1 cellular context compared by ENCODE assay signal in the genomic region with DNA sequence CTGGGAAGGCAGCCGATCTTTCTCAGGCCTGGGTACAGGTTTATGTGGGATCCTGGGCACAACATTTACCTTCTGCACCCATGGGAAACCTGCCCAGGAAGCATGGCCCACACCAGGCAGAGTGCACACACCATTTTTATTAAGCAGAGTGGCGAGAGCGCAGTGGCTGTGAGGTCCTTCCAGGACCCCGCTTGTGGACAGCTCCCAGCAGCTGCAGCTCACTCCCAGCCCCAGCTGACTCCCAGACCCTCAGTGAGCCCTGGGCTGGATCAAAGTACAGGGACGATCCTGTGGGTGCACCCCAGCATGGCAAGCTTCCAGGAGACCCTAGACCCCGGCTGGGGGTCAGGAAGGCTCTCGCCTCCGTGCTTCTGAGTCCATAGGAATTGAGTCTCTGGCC.
TF ChIP-seq lines count a peak whose summit lies in the region.

No MANE protein-coding gene starts in this region.

TF ChIP-seq in HepG2, 621 proteins besides CTCF, POLR2A, EP300 and RAD21 (continued from another document and continues in another):
- TF ChIP-seq, protein P1, sequence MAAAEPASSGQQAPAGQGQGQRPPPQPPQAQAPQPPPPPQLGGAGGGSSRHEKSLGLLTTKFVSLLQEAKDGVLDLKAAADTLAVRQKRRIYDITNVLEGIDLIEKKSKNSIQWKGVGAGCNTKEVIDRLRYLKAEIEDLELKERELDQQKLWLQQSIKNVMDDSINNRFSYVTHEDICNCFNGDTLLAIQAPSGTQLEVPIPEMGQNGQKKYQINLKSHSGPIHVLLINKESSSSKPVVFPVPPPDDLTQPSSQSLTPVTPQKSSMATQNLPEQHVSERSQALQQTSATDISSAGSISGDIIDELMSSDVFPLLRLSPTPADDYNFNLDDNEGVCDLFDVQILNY (CRISPR knock-in tag; conservative IDR thresholded peaks at IDR 0.05) = no peak
- TF ChIP-seq ZNF83 (CRISPR knock-in tag; IDR thresholded peaks at IDR 0.05; ENCODE audit: borderline replicate concordance) (no peak), NFRKB (IDR thresholded peaks at IDR 0.05) (no peak), MLLT10 (CRISPR knock-in tag; IDR thresholded peaks at IDR 0.05) (no peak), ZNF350 (CRISPR knock-in tag; IDR thresholded peaks at IDR 0.05; ENCODE audit: borderline replicate concordance, low read depth) (no peak), ATRX (CRISPR knock-in tag; IDR thresholded peaks at IDR 0.05; ENCODE audit: borderline replicate concordance) (no peak), SMYD3 (CRISPR knock-in tag; IDR thresholded peaks at IDR 0.05) (no peak), ZNF562 (CRISPR knock-in tag; IDR thresholded peaks at IDR 0.05; ENCODE audit: borderline replicate concordance) (no peak), TAF1 (CRISPR knock-in tag; IDR thresholded peaks at IDR 0.05) (no peak), FIP1L1 (IDR thresholded peaks at IDR 0.05; ENCODE audit: borderline replicate concordance, insufficient read depth, low read depth, low read length) (no peak), ZFP1 (CRISPR knock-in tag; IDR thresholded peaks at IDR 0.05) (no peak), GABPA (IDR thresholded peaks at IDR 0.05; ENCODE audit: low read depth, low read length) (no peak), GABPA (CRISPR knock-in tag; IDR thresholded peaks at IDR 0.05; ENCODE audit: low read depth) (no peak), CREM (IDR thresholded peaks at IDR 0.05) (no peak), CREM (CRISPR knock-in tag; IDR thresholded peaks at IDR 0.05) (no peak), ZNF780A (CRISPR knock-in tag; IDR thresholded peaks at IDR 0.05) (no peak), GATAD1 (CRISPR knock-in tag; IDR thresholded peaks at IDR 0.05) (no peak), MTA1 (CRISPR knock-in tag; IDR thresholded peaks at IDR 0.05; ENCODE audit: borderline replicate concordance) (no peak), PRMT3 (CRISPR knock-in tag; IDR thresholded peaks at IDR 0.05; ENCODE audit: borderline replicate concordance, low read depth) (no peak), KDM6A (CRISPR knock-in tag; IDR thresholded peaks at IDR 0.05; ENCODE audit: low read depth) (no peak), GMEB2 (CRISPR knock-in tag; IDR thresholded peaks at IDR 0.05; ENCODE audit: low read depth) (no peak), ZNF335 (CRISPR knock-in tag; IDR thresholded peaks at IDR 0.05) (0 out of 2 replicates have a peak, but pooled peaks have one; percentile 42), ZNF704 (CRISPR knock-in tag; IDR thresholded peaks at IDR 0.05; ENCODE audit: borderline replicate concordance) (no peak), DMTF1 (CRISPR knock-in tag; IDR thresholded peaks at IDR 0.05) (no peak), BRD4 (CRISPR knock-in tag; IDR thresholded peaks at IDR 0.05) (no peak), TGIF2 (CRISPR knock-in tag; IDR thresholded peaks at IDR 0.05) (peak; percentile 49; the same call in 1 of the 2 replicates), HMGA1 (CRISPR knock-in tag; conservative IDR thresholded peaks at IDR 0.05) (no peak), MXD4 (CRISPR knock-in tag; IDR thresholded peaks at IDR 0.05) (peak; percentile 22; the same call in 1 of the 2 replicates), ZNF10 (CRISPR knock-in tag; IDR thresholded peaks at IDR 0.05; ENCODE audit: borderline replicate concordance, low read depth) (no peak), DZIP1 (CRISPR knock-in tag; IDR thresholded peaks at IDR 0.05) (no peak), ZNF768 (CRISPR knock-in tag; IDR thresholded peaks at IDR 0.05) (no peak), ZMYM4 (CRISPR knock-in tag; IDR thresholded peaks at IDR 0.05) (no peak), ZFP36 (IDR thresholded peaks at IDR 0.05; ENCODE audit: borderline replicate concordance, low read depth, low read length, partially characterized antibody) (no peak), SP5 (CRISPR knock-in tag; IDR thresholded peaks at IDR 0.05; ENCODE audit: borderline replicate concordance, low read depth) (no peak), SYNCRIP (IDR thresholded peaks at IDR 0.05; ENCODE audit: insufficient read depth, low read depth, low read length) (no peak), CSRNP2 (CRISPR knock-in tag; conservative IDR thresholded peaks at IDR 0.05; ENCODE audit: low read depth) (no peak), AHR (CRISPR knock-in tag; IDR thresholded peaks at IDR 0.05) (peak; percentile 36; the same call in 1 of the 2 replicates), ZKSCAN5 (CRISPR knock-in tag; IDR thresholded peaks at IDR 0.05) (no peak), SRY (CRISPR knock-in tag; IDR thresholded peaks at IDR 0.05) (no peak), ZNF33A (CRISPR knock-in tag; IDR thresholded peaks at IDR 0.05; ENCODE audit: borderline replicate concordance) (no peak), ZNF282 (IDR thresholded peaks at IDR 0.05; ENCODE audit: partially characterized antibody) (no peak), AGO1 (IDR thresholded peaks at IDR 0.05; ENCODE audit: low read depth, low read length, poor library complexity, severe bottlenecking) (no peak), AGO2 (optimal IDR thresholded peaks at IDR 0.05; ENCODE audit: low read depth, low read length) (no peak), HDAC2 (CRISPR knock-in tag; IDR thresholded peaks at IDR 0.05) (peak; percentile 65; the same call in 1 of the 2 replicates), ZNF296 (CRISPR knock-in tag; conservative IDR thresholded peaks at IDR 0.05) (peak; percentile 63; the same call in 1 of the 2 replicates), MYNN (CRISPR knock-in tag; IDR thresholded peaks at IDR 0.05; ENCODE audit: low read depth) (no peak), SALL1 (CRISPR knock-in tag; IDR thresholded peaks at IDR 0.05) (peak; percentile 80), GFI1 (CRISPR knock-in tag; IDR thresholded peaks at IDR 0.05; ENCODE audit: borderline replicate concordance) (no peak), SOX5 (CRISPR knock-in tag; IDR thresholded peaks at IDR 0.05; ENCODE audit: borderline replicate concordance) (no peak), ZNF772 (CRISPR knock-in tag; IDR thresholded peaks at IDR 0.05) (no peak), ZNF230 (CRISPR knock-in tag; IDR thresholded peaks at IDR 0.05) (0 out of 2 replicates have a peak, but pooled peaks have one; percentile 34)
- TF ChIP-seq, protein P2, sequence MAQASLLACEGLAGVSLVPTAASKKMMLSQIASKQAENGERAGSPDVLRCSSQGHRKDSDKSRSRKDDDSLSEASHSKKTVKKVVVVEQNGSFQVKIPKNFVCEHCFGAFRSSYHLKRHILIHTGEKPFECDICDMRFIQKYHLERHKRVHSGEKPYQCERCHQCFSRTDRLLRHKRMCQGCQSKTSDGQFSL (CRISPR knock-in tag; IDR thresholded peaks at IDR 0.05) = no peak
- TF ChIP-seq, protein P3, sequence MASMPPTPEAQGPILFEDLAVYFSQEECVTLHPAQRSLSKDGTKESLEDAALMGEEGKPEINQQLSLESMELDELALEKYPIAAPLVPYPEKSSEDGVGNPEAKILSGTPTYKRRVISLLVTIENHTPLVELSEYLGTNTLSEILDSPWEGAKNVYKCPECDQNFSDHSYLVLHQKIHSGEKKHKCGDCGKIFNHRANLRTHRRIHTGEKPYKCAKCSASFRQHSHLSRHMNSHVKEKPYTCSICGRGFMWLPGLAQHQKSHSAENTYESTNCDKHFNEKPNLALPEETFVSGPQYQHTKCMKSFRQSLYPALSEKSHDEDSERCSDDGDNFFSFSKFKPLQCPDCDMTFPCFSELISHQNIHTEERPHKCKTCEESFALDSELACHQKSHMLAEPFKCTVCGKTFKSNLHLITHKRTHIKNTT (CRISPR knock-in tag; IDR thresholded peaks at IDR 0.05) = no peak
- TF ChIP-seq, protein P4, sequence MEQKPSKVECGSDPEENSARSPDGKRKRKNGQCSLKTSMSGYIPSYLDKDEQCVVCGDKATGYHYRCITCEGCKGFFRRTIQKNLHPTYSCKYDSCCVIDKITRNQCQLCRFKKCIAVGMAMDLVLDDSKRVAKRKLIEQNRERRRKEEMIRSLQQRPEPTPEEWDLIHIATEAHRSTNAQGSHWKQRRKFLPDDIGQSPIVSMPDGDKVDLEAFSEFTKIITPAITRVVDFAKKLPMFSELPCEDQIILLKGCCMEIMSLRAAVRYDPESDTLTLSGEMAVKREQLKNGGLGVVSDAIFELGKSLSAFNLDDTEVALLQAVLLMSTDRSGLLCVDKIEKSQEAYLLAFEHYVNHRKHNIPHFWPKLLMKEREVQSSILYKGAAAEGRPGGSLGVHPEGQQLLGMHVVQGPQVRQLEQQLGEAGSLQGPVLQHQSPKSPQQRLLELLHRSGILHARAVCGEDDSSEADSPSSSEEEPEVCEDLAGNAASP (CRISPR knock-in tag; IDR thresholded peaks at IDR 0.05; ENCODE audit: borderline replicate concordance) = no peak
- TF ChIP-seq, protein P5, sequence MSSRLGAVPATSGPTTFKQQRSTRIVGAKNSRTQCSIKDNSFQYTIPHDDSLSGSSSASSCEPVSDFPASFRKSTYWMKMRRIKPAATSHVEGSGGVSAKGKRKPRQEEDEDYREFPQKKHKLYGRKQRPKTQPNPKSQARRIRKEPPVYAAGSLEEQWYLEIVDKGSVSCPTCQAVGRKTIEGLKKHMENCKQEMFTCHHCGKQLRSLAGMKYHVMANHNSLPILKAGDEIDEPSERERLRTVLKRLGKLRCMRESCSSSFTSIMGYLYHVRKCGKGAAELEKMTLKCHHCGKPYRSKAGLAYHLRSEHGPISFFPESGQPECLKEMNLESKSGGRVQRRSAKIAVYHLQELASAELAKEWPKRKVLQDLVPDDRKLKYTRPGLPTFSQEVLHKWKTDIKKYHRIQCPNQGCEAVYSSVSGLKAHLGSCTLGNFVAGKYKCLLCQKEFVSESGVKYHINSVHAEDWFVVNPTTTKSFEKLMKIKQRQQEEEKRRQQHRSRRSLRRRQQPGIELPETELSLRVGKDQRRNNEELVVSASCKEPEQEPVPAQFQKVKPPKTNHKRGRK (CRISPR knock-in tag; IDR thresholded peaks at IDR 0.05) = no peak
